In the genomic region with DNA sequence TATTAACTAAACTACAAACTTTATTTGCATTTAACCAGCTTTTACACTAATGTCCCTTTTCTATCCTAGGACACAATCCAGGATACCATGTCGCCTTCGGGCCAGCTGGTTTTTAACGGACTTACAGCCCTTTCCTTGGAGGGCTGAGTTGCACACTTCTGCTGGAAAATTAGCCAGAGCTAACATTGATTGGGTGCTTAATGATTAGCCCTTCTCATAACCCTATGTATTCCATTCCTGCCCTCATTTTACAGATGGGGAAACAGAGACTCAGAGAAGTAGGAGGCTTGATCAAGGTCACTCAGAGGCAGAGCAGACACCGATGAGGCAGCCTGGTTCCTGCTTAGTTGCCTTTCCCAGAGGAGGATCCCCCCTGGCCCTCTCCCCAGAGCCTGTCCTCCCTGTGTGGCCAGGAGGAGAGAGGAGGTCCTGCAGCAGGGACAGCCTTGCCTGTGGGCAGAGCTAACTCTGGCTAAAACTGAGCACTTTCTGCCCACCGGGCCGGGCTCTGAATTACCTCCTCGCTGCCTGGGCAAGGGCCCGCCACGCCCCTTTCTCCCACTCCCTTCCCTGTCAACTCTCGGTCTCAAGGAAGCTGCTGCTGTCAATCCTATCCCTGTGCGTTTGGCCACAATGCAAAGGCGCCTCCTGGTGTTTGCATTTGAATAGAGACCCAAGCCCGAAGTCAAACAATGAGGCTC, we compare ENCODE assay signal across 8 cellular contexts. TPM values are rescaled to one million over a fixed set of nuclear protein-coding genes. Genes with fewer than 3 reads are reported as not detected.
A peak's percentile ranks its signal among the peaks of the same experiment; 100 is the strongest.
DNase-seq lines count a peak whose midpoint lies in the region; ATAC-seq and TF ChIP-seq lines count a peak whose summit lies in the region.

No MANE protein-coding gene starts in this region.

- H3K27ac ChIP-seq in right cardiac atrium (ENCODE audit: low read length) = no peak overlapping the region

- intact Hi-C loops in CD14-positive monocyte (cut with micrococcal nuclease) (no loop called here), right cardiac atrium (cut with DNase I) (loop anchor here in 2 of 4 donors (5.0 to 10.0 kb wide), 4 partner anchors 386 to 636 kb away; no protein-coding TSS in a partner anchor)

- no peak overlapping the region for H3K27ac Mint-ChIP-seq in CD14-positive monocyte
- H3K27ac Mint-ChIP-seq in activated naive CD8-positive, alpha-beta T cell treated with anti-CD3 and anti-CD28 coated beads, Interleukin-2, amount 10 ng/mL, durations not matched to agents 7 days and 5 days = no peak overlapping the region

- no peak overlapping the region for H3K4me3 ChIP-seq in right cardiac atrium (ENCODE audit: low read length)

- peak; percentile 17 for TF ChIP-seq CTCF in CD14-positive monocyte (IDR thresholded peaks at IDR 0.05)

- H3K4me3 Mint-ChIP-seq in CD14-positive monocyte = no peak overlapping the region
- no peak overlapping the region for H3K4me3 Mint-ChIP-seq in activated naive CD8-positive, alpha-beta T cell treated with anti-CD3 and anti-CD28 coated beads, Interleukin-2, amount 10 ng/mL, durations not matched to agents 7 days and 5 days

- peaks cover 15 to 21% (median 17%) of the 10 kb centered on the region in 3 donors for H3K27me3 Mint-ChIP-seq in CD14-positive monocyte (ENCODE audit: low read depth in 3 of 3)
- H3K27me3 Mint-ChIP-seq in activated naive CD8-positive, alpha-beta T cell treated with anti-CD3 and anti-CD28 coated beads, Interleukin-2, amount 10 ng/mL, durations not matched to agents 7 days and 5 days = peaks cover 21% of the 10 kb centered on the region

- POLR2A ChIA-PET in activated naive CD8-positive, alpha-beta T cell treated with anti-CD3 and anti-CD28 coated beads, Interleukin-2, amount 10 ng/mL, durations not matched to agents 7 days and 5 days (lab: Charles Lee) = no interaction called here

- H3K27me3 ChIP-seq in right cardiac atrium (ENCODE audit: control insufficient read depth, insufficient read depth) = peaks cover 2% of the 10 kb centered on the region

- DNase-seq in CD14-positive monocyte (ENCODE audit: low spot score) = no peak
- peak; percentile 53 for DNase-seq in NCI-H2227 treated with DMSO at 0.1 percent for 48 hours (lab: John Stamatoyannopoulos, UW)
- DNase-seq in activated naive CD8-positive, alpha-beta T cell treated with anti-CD3 and anti-CD28 coated beads, Interleukin-2, amount 10 ng/mL, durations not matched to agents 7 days and 5 days = peak; percentile 31
- DNase-seq in right cardiac atrium = peak; percentile 24 to 57 (median 57)
- peak; percentile 4 for DNase-seq in smooth muscle cell of the brain vasculature (ENCODE audit: low read depth, low spot score)

- H3K4me1 Mint-ChIP-seq in CD14-positive monocyte = no peaks in the 10 kb centered on the region
- no peaks in the 10 kb centered on the region for H3K4me1 Mint-ChIP-seq in activated naive CD8-positive, alpha-beta T cell treated with anti-CD3 and anti-CD28 coated beads, Interleukin-2, amount 10 ng/mL, durations not matched to agents 7 days and 5 days

- H3K9me3 ChIP-seq in right cardiac atrium (ENCODE audit: control insufficient read depth, low read length) = no peaks in the 10 kb centered on the region

- WGBS in right cardiac atrium = 15% methylated on average over 13 of the region's 13 CpGs

- no peaks in the 10 kb centered on the region for H3K4me1 ChIP-seq in right cardiac atrium (ENCODE audit: control insufficient read depth, insufficient read depth, low read length)

- H3K9me3 Mint-ChIP-seq in CD14-positive monocyte = peaks cover 0 to 2% (median 0%) of the 10 kb centered on the region in 7 donors
- no peaks in the 10 kb centered on the region for H3K9me3 Mint-ChIP-seq in activated naive CD8-positive, alpha-beta T cell treated with anti-CD3 and anti-CD28 coated beads, Interleukin-2, amount 10 ng/mL, durations not matched to agents 7 days and 5 days

- ATAC-seq in GM18909 (IDR thresholded peaks at IDR 0.05; ENCODE audit: poor library complexity, unreplicated experiment) = peak; percentile 43
- ATAC-seq in activated naive CD8-positive, alpha-beta T cell treated with anti-CD3 and anti-CD28 coated beads, Interleukin-2, amount 10 ng/mL, durations not matched to agents 7 days and 5 days (ENCODE audit: low read depth) = no peak
- ATAC-seq in right cardiac atrium = peak; percentile 41 to 44
- no peak for ATAC-seq in HG03097 (IDR thresholded peaks at IDR 0.05; ENCODE audit: low FRiP score, unreplicated experiment)
- ATAC-seq in GM18519 (IDR thresholded peaks at IDR 0.05; ENCODE audit: low FRiP score, unreplicated experiment) = no peak

- no peaks in the 10 kb centered on the region for H3K36me3 Mint-ChIP-seq in CD14-positive monocyte
- H3K36me3 Mint-ChIP-seq in activated naive CD8-positive, alpha-beta T cell treated with anti-CD3 and anti-CD28 coated beads, Interleukin-2, amount 10 ng/mL, durations not matched to agents 7 days and 5 days = no peaks in the 10 kb centered on the region

RNA-seq across cellular contexts. Expression of gene PAX6, which starts 59.6 kb away (rescaled TPM):
- polyA plus RNA-seq in CD14-positive monocyte (not detected), right cardiac atrium (0.02 TPM)
- not detected for total RNA-seq in activated naive CD8-positive, alpha-beta T cell treated with anti-CD3 and anti-CD28 coated beads, Interleukin-2, amount 10 ng/mL, durations not matched to agents 7 days and 5 days
- not detected for total RNA-seq in right cardiac atrium

Comparison
In these comparisons a context has a peak if more than half of its experiments do, and no peak if none do; other contexts are left out.
1. ATAC-seq: peak in GM18909 (single experiment) and right cardiac atrium (2 of 2); none in activated naive CD8-positive, alpha-beta T cell treated with anti-CD3 and anti-CD28 coated beads, Interleukin-2, amount 10 ng/mL, durations not matched to agents 7 days and 5 days (single experiment), HG03097 (single experiment) and GM18519 (single experiment).